ENCODE assay signal across 26 cellular contexts in the genomic region with DNA sequence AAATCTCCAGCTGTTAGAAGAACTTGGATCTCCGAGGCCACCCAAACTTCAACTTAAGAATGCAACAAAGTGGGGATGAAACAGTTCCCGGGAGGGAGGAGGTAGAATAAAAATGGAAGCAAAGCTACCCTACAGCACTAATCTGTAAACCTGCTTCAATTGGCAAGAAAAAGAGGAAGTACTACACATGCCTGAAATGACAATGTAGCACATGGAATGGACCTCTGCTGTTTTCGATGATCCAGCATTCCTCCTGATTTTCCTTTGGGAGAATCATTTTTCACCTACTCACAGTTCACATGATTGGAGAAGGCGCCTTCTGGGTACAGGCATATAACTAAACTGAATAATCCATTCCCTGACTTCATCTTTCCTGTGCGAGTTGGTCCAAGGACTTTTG.
"Had no signal": no experiment of that assay in that cellular context is flagged by ENCODE, and none has a peak within 500 bp of the region (broad histone marks: within the 10 kb centered on the region; RNA-seq: fewer than 3 reads in every experiment).

No MANE protein-coding gene starts in this region.

- H3K36me3 ChIP-seq: esophagus squamous epithelium, heart right ventricle, left lung, neural progenitor cell, right lobe of liver, thoracic aorta, tibial nerve, upper lobe of left lung had no signal

- H3K4me1 ChIP-seq: esophagus squamous epithelium, left lung, neural progenitor cell, parathyroid adenoma, right lobe of liver, tibial nerve, upper lobe of left lung had no signal

- H3K36me3 Mint-ChIP-seq: mesothelial cell of epicardium; naive B cell; neural progenitor cell; stimulated activated naive B cell treated with anti-CD40 and anti-IgM and Interleukin-4, amounts not matched to agents 10 μg/mL and 1 μg/mL and 100 μg/mL, for 72 hours had no signal

- H3K4me3 ChIP-seq: esophagus squamous epithelium, heart right ventricle, left lung, mucosa of descending colon, neural progenitor cell, right lobe of liver, thoracic aorta, tibial nerve, upper lobe of left lung had no signal

- H3K27me3 Mint-ChIP-seq: naive B cell; progenitor cell of endocrine pancreas; stimulated activated naive B cell treated with anti-CD40 and anti-IgM and Interleukin-4, amounts not matched to agents 10 μg/mL and 1 μg/mL and 100 μg/mL, for 72 hours; stimulated activated naive CD8-positive, alpha-beta T cell treated with anti-CD3 and anti-CD28 coated beads, Interleukin-15, Interleukin-2, amounts not matched to agents 100 ng/mL and 50 ng/mL, for 24 hours had no signal

- ATAC-seq: heart right ventricle; left cardiac atrium; left lung; mucosa of descending colon; right lobe of liver; stimulated activated naive B cell treated with anti-CD40 and anti-IgM and Interleukin-4, amounts not matched to agents 10 μg/mL and 1 μg/mL and 100 μg/mL, for 72 hours had no signal

- H3K9me3 ChIP-seq: esophagus squamous epithelium, heart right ventricle, left lung, mucosa of descending colon, right lobe of liver, thoracic aorta, tibial nerve, upper lobe of left lung had no signal

- H3K27ac Mint-ChIP-seq: mesothelial cell of epicardium; naive B cell; nephron; neural progenitor cell; progenitor cell of endocrine pancreas; stimulated activated naive B cell treated with anti-CD40 and anti-IgM and Interleukin-4, amounts not matched to agents 10 μg/mL and 1 μg/mL and 100 μg/mL, for 72 hours; stimulated activated naive CD8-positive, alpha-beta T cell treated with anti-CD3 and anti-CD28 coated beads, Interleukin-15, Interleukin-2, amounts not matched to agents 100 ng/mL and 50 ng/mL, for 24 hours had no signal

- H3K9me3 Mint-ChIP-seq: mesothelial cell of epicardium; naive B cell; nephron; neural progenitor cell; stimulated activated naive B cell treated with anti-CD40 and anti-IgM and Interleukin-4, amounts not matched to agents 10 μg/mL and 1 μg/mL and 100 μg/mL, for 72 hours; stimulated activated naive CD8-positive, alpha-beta T cell treated with anti-CD3 and anti-CD28 coated beads, Interleukin-15, Interleukin-2, amounts not matched to agents 100 ng/mL and 50 ng/mL, for 24 hours had no signal

- H3K27ac ChIP-seq: esophagus squamous epithelium, heart right ventricle, left lung, neural progenitor cell, parathyroid adenoma, right lobe of liver, thoracic aorta, tibial nerve, upper lobe of left lung had no signal

- H3K4me3 Mint-ChIP-seq: mesothelial cell of epicardium; naive B cell; nephron; neural progenitor cell; stimulated activated naive B cell treated with anti-CD40 and anti-IgM and Interleukin-4, amounts not matched to agents 10 μg/mL and 1 μg/mL and 100 μg/mL, for 72 hours; stimulated activated naive CD8-positive, alpha-beta T cell treated with anti-CD3 and anti-CD28 coated beads, Interleukin-15, Interleukin-2, amounts not matched to agents 100 ng/mL and 50 ng/mL, for 24 hours had no signal

- H3K27me3 ChIP-seq: esophagus squamous epithelium, heart right ventricle, left lung, neural progenitor cell, right lobe of liver, tibial nerve, upper lobe of left lung had no signal

- H3K4me1 Mint-ChIP-seq: naive B cell; nephron; neural progenitor cell; stimulated activated naive B cell treated with anti-CD40 and anti-IgM and Interleukin-4, amounts not matched to agents 10 μg/mL and 1 μg/mL and 100 μg/mL, for 72 hours had no signal

- DNase-seq: dermis blood vessel endothelial cell; effector memory CD4-positive, alpha-beta T cell; esophagus squamous epithelium; foreskin melanocyte; glutamatergic neuron; heart right ventricle; hippocampal formation; left cardiac atrium; left lung; mesenchymal stem cell; mucosa of descending colon; naive B cell; right lobe of liver; small intestine; stimulated activated CD4-positive, alpha-beta T cell treated with anti-CD3 and anti-CD28 coated beads, Interleukin-15, amount 100 ng/mL, for 24 hours; stimulated activated CD4-positive, alpha-beta T cell treated with anti-CD3 and anti-CD28 coated beads, Interleukin-2, amount 100 ng/mL, for 48 hours; stimulated activated naive B cell treated with anti-CD40 and anti-IgM and Interleukin-4, amounts not matched to agents 10 μg/mL and 1 μg/mL and 100 μg/mL, for 72 hours; upper lobe of left lung had no signal
